8 cellular contexts compared by ENCODE assay signal in genomic region chr2:193963472-193964119, GRCh38.
DNase-seq lines count a peak whose midpoint lies in the region; ATAC-seq and TF ChIP-seq lines count a peak whose summit lies in the region.

No MANE protein-coding gene starts in this region.

- H3K27me3 ChIP-seq in SK-N-SH (ENCODE audit: insufficient read depth) (no peaks in the 10 kb centered on the region), kidney epithelial cell (ENCODE audit: control insufficient read depth, insufficient read depth, low read length) (no peaks in the 10 kb centered on the region)

- H3K4me3 ChIP-seq in SK-N-SH (ENCODE audit: low read depth in 2 of 2, low read length in 1 of 2) (no peak overlapping the region; a peak in 1 of 4 replicates), kidney epithelial cell (ENCODE audit: low read depth, low read length) (no peak overlapping the region)

- H3K9me3 Mint-ChIP-seq in stimulated activated naive CD8-positive, alpha-beta T cell treated with anti-CD3 and anti-CD28 coated beads, Interleukin-15, amount 100 ng/mL, for 72 hours = no peaks in the 10 kb centered on the region

- no peaks in the 10 kb centered on the region for H3F3A ChIP-seq in SK-N-SH (replicated peaks; ENCODE audit: insufficient read depth)

- H3K4me2 ChIP-seq in SK-N-SH = no peak overlapping the region

- CTCF ChIA-PET in SK-N-SH (lab: Yijun Ruan, JAX) = interaction anchor here (0.6 to 1.2 kb wide), 8 partner anchors 9 to 1232 kb away, joined by 3 read pairs; no protein-coding TSS in a partner anchor

- no peak overlapping the region for H3K4me3 Mint-ChIP-seq in stimulated activated naive CD8-positive, alpha-beta T cell treated with anti-CD3 and anti-CD28 coated beads, Interleukin-15, amount 100 ng/mL, for 72 hours

- no peak for TF ChIP-seq EP300 in SK-N-SH (IDR thresholded peaks at IDR 0.05; ENCODE audit: borderline replicate concordance in 1 of 2, low read depth in 1 of 2, low read length in 1 of 2)

- ATAC-seq in stimulated activated naive CD8-positive, alpha-beta T cell treated with anti-CD3 and anti-CD28 coated beads, Interleukin-15, Interleukin-2, amounts not matched to agents 100 U/mL and 50 U/mL, for 24 hours = no peak
- ATAC-seq in stimulated activated naive CD8-positive, alpha-beta T cell treated with anti-CD3 and anti-CD28 coated beads, Interleukin-15, amount 100 ng/mL, for 72 hours = no peak
- peak; percentile 73 for ATAC-seq in HG03159 (IDR thresholded peaks at IDR 0.05; ENCODE audit: unreplicated experiment)

- no peaks in the 10 kb centered on the region for H3K9me2 ChIP-seq in SK-N-SH

- no peaks in the 10 kb centered on the region for H3K4me1 Mint-ChIP-seq in stimulated activated naive CD8-positive, alpha-beta T cell treated with anti-CD3 and anti-CD28 coated beads, Interleukin-15, amount 100 ng/mL, for 72 hours

- H3K27ac Mint-ChIP-seq in stimulated activated naive CD8-positive, alpha-beta T cell treated with anti-CD3 and anti-CD28 coated beads, Interleukin-15, amount 100 ng/mL, for 72 hours = no peak overlapping the region

- no peaks in the 10 kb centered on the region for H3K27me3 Mint-ChIP-seq in stimulated activated naive CD8-positive, alpha-beta T cell treated with anti-CD3 and anti-CD28 coated beads, Interleukin-15, amount 100 ng/mL, for 72 hours

- H3K36me3 ChIP-seq in SK-N-SH (replicated peaks in 1 of 2; ENCODE audit: control insufficient read depth in 1 of 2, insufficient read depth in 2 of 2, low read length in 1 of 2) = no peaks in the 10 kb centered on the region
- no peaks in the 10 kb centered on the region for H3K36me3 ChIP-seq in kidney epithelial cell (ENCODE audit: control insufficient read depth, insufficient read depth, low read length)

- 12% methylated on average over 4 of the region's 4 CpGs for WGBS in SK-N-SH (ENCODE audit: low lambda C conversion rate)

- no peak overlapping the region for H3K9ac ChIP-seq in SK-N-SH

- POLR2A ChIA-PET in SK-N-SH (lab: Yijun Ruan, JAX) = no interaction called here

- H3K27ac ChIP-seq in SK-N-SH (ENCODE audit: low read depth in 2 of 2, low read length in 1 of 2) = no peak overlapping the region

- H4K20me1 ChIP-seq in SK-N-SH (ENCODE audit: insufficient read depth) = no peaks in the 10 kb centered on the region

- no peaks in the 10 kb centered on the region for H3K79me2 ChIP-seq in SK-N-SH (ENCODE audit: insufficient read depth)

- H2AFZ ChIP-seq in SK-N-SH (ENCODE audit: low read depth) = 0 out of 2 replicates have a peak overlapping the region, but pooled peaks have one; percentile 37

- TF ChIP-seq RAD21 in SK-N-SH (IDR thresholded peaks at IDR 0.05; ENCODE audit: low read length) = peak; percentile 73

- no peaks in the 10 kb centered on the region for H3K4me1 ChIP-seq in SK-N-SH (ENCODE audit: control insufficient read depth in 1 of 2, insufficient read depth in 2 of 2, low read depth in 1 of 2, low read length in 1 of 2)

- TF ChIP-seq CTCF in SK-N-SH (IDR thresholded peaks at IDR 0.05) = peak; percentile 84
- peak; percentile 62 for TF ChIP-seq CTCF in kidney epithelial cell (IDR thresholded peaks at IDR 0.05; ENCODE audit: insufficient read depth, low read length, poor library complexity, severe bottlenecking)

- peak; percentile 3 for DNase-seq in stimulated activated naive CD8-positive, alpha-beta T cell treated with anti-CD3 and anti-CD28 coated beads, Interleukin-15, Interleukin-2, amounts not matched to agents 100 U/mL and 50 U/mL, for 24 hours
- no peak for DNase-seq in stimulated activated naive CD8-positive, alpha-beta T cell treated with anti-CD3 and anti-CD28 coated beads, Interleukin-15, amount 100 ng/mL, for 72 hours
- DNase-seq in SK-N-SH (peak; percentile 3), kidney epithelial cell (ENCODE audit: low read depth) (peak; percentile 1), ecto neural progenitor cell (ENCODE audit: low spot score) (no peak), germinal center (ENCODE audit: low spot score) (no peak)
- DNase-seq in stimulated activated CD4-positive, alpha-beta T cell treated with anti-CD3 and anti-CD28 coated beads, Interleukin-12 subunit alpha, Interleukin-12 subunit beta, amount 100 ng/mL, for 4 hours = no peak

- H3K9me3 ChIP-seq in SK-N-SH = no peaks in the 10 kb centered on the region

TF ChIP-seq in SK-N-SH, 30 proteins besides CTCF, POLR2A, EP300 and RAD21:
- peak; percentile 74 for TF ChIP-seq SMC3 (IDR thresholded peaks at IDR 0.05; ENCODE audit: low read depth, low read length)
- TF ChIP-seq TAF1 (IDR thresholded peaks at IDR 0.05; ENCODE audit: borderline replicate concordance, low read depth, low read length) = no peak
TF ChIP-seq in SK-N-SH: peak in this region for 1.

Comparison
In these comparisons a context has a peak if more than half of its experiments do, and no peak if none do; other contexts are left out.
1. DNase-seq: peak in stimulated activated naive CD8-positive, alpha-beta T cell treated with anti-CD3 and anti-CD28 coated beads, Interleukin-15, Interleukin-2, amounts not matched to agents 100 U/mL and 50 U/mL, for 24 hours (single experiment), SK-N-SH (single experiment) and kidney epithelial cell (single experiment); none in stimulated activated naive CD8-positive, alpha-beta T cell treated with anti-CD3 and anti-CD28 coated beads, Interleukin-15, amount 100 ng/mL, for 72 hours (0 of 2), stimulated activated CD4-positive, alpha-beta T cell treated with anti-CD3 and anti-CD28 coated beads, Interleukin-12 subunit alpha, Interleukin-12 subunit beta, amount 100 ng/mL, for 4 hours (single experiment), ecto neural progenitor cell (single experiment) and germinal center (single experiment).